In the genomic region with DNA sequence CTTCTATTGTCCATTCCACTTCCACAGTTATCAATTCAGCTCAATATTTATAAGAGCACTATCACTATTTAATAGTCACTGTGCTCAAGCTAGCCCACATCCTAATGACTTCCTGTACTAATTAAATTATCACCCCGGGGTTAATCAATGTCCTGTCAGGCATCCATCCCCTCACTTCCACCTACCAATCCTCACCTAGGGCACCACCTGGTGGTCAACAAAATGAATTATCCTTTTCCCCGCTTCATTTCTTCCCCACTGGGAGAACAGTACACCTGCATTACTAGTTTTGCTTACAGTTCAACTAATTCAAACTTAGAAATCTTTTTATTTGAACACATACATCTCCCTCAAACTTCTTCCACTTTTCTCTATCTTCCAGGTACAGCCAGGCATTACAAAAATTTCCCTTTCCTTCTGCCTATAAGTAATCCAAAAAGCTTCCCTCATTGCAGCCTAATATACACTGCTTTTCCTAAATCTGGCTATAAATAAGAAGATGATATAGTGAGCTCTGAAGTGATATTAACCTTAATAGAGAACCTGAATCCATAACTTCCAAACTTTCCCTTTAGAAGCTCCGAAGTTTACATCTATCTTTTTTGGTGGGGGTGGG, we compare ENCODE assay signal across 8 cellular contexts.
DNase-seq lines count a peak whose midpoint lies in the region; ATAC-seq and TF ChIP-seq lines count a peak whose summit lies in the region.

No MANE protein-coding gene starts in this region.

- TF ChIP-seq CTCF in 22Rv1 (IDR thresholded peaks at IDR 0.05) (peak; percentile 87), LNCAP (IDR thresholded peaks at IDR 0.05) (peak; percentile 73; the same call in 1 of the 2 replicates), astrocyte of the cerebellum (IDR thresholded peaks at IDR 0.05; ENCODE audit: low read depth, low read length, missing control alignments) (peak; percentile 71)

- H3K4me3 ChIP-seq in astrocyte of the cerebellum (ENCODE audit: low read depth, low read length) = no peak overlapping the region

- ATAC-seq in HG03039 (IDR thresholded peaks at IDR 0.05; ENCODE audit: unreplicated experiment) = no peak

- in situ Hi-C loops in astrocyte of the cerebellum (cut with HindIII; ENCODE audit: low sequenced_read_pairs) = loop anchor here (5.0 to 25.0 kb wide), 2 partner anchors 183 to 388 kb away; a partner anchor contains a TSS

- no peak overlapping the region for H3K27ac ChIP-seq in 22Rv1

- peak; percentile 21 for DNase-seq in GM04504 (ENCODE audit: low read depth)
- DNase-seq in SHP77 treated with DMSO at 0.1 percent for 48 hours (lab: John Stamatoyannopoulos, UW) = peak; percentile 9
- DNase-seq in astrocyte of the cerebellum (ENCODE audit: low read depth) = peak; percentile 44
- DNase-seq in iPS-NIHi7 (ENCODE audit: extremely low spot score) = peak; percentile 73
- DNase-seq in stimulated activated CD4-positive, alpha-beta T cell treated with anti-CD3 and anti-CD28 coated beads, Interleukin-2, amount 100 ng/mL, for 4 hours (ENCODE audit: low read depth) = peak; percentile 9

Comparison
In these comparisons a context has a peak if more than half of its experiments do, and no peak if none do; other contexts are left out.
1. DNase-seq: peak in every context shown above with its lines; median percentile 73 in iPS-NIHi7; 44 in astrocyte of the cerebellum; 21 in GM04504; 9 in SHP77 treated with DMSO at 0.1 percent for 48 hours; 9 in stimulated activated CD4-positive, alpha-beta T cell treated with anti-CD3 and anti-CD28 coated beads, Interleukin-2, amount 100 ng/mL, for 4 hours.